1 cellular context compared by ENCODE assay signal in genomic region chr1:224266105-224266935, GRCh38.
TF ChIP-seq lines count a peak whose summit lies in the region.

No MANE protein-coding gene starts in this region.

TF ChIP-seq in WTC11, 78 proteins besides CTCF, POLR2A, EP300 and RAD21 (continued from another document):
- TF ChIP-seq ZMAT4 (CRISPR knock-in tag; IDR thresholded peaks at IDR 0.05) (no peak), HMGXB4 (CRISPR knock-in tag; IDR thresholded peaks at IDR 0.05) (no peak), RELA (CRISPR knock-in tag; IDR thresholded peaks at IDR 0.05; ENCODE audit: borderline replicate concordance) (no peak), E2F4 (CRISPR knock-in tag; IDR thresholded peaks at IDR 0.05; ENCODE audit: borderline replicate concordance, low read depth) (no peak), ZNF423 (CRISPR knock-in tag; IDR thresholded peaks at IDR 0.05) (no peak), FOXK1 (CRISPR knock-in tag; IDR thresholded peaks at IDR 0.05) (no peak), JAZF1 (CRISPR knock-in tag; IDR thresholded peaks at IDR 0.05) (no peak), ATF3 (CRISPR knock-in tag; conservative IDR thresholded peaks at IDR 0.05) (no peak), MLX (CRISPR knock-in tag; IDR thresholded peaks at IDR 0.05) (no peak), GABPB1 (CRISPR knock-in tag; IDR thresholded peaks at IDR 0.05) (no peak)
